Comparison of ENCODE assay signal across 8 cellular contexts in the genomic region with DNA sequence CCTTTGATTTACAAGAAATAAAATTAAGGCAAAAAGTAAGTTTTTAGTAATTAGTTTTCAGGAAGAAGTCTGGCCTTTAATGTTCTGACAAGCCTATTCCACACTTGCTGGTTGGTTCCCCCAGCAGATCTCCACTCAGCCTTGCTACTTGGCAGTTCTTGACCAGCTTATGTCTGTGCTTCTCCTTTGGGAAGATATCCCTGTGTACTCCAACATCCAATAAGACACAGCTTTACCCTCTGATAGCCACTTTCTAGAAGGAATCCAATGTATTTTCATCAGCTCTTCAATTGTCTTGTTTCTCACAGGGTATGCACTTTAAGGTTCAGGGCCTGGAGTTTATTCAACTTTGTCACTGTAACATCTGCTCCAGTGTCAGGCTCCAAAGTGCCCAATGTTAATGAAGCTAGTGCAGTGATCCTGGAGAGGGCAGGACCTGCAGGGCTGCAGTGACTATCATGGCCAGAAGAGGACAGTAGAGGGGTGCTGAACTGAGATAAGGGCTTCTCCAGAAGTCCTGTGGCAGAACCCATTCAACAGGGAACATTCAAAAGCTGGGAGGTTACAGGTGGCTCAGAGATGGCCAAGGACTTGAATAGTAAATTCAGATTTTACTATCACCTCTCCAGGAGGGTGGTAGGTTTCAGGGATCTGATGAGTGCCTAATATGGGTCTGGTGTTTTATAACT. TPM values are rescaled to one million over a fixed set of nuclear protein-coding genes. Genes with fewer than 3 reads are reported as not detected.
DNase-seq lines count a peak whose midpoint lies in the region; ATAC-seq and TF ChIP-seq lines count a peak whose summit lies in the region.

No MANE protein-coding gene starts in this region.

- H3K27ac Mint-ChIP-seq in WTC11, result no peak overlapping the region
- peak overlapping the region in 3 of 10 donors; percentile 27 to 47 (median 30) for H3K27ac Mint-ChIP-seq in naive thymus-derived CD8-positive, alpha-beta T cell
- H3K27ac Mint-ChIP-seq in type B pancreatic cell, result no peak overlapping the region

- no peak overlapping the region for H3K4me3 ChIP-seq in epithelial cell of proximal tubule (ENCODE audit: low read depth, low read length)

- DNase-seq in CD1c-positive myeloid dendritic cell (ENCODE audit: extremely low spot score) (peak; percentile 56), NCI-H2227 treated with DMSO at 0.1 percent for 48 hours (lab: John Stamatoyannopoulos, UW) (peak; percentile 53), WTC11 (ENCODE audit: low spot score) (peak; percentile 88), epithelial cell of proximal tubule (ENCODE audit: low read depth) (no peak), type B pancreatic cell (ENCODE audit: extremely low spot score, unreplicated experiment) (no peak)
- peak; percentile 8 to 66 (median 28) for DNase-seq in naive thymus-derived CD8-positive, alpha-beta T cell

- H3K4me1 Mint-ChIP-seq in WTC11, result peaks cover 8% of the 10 kb centered on the region
- H3K4me1 Mint-ChIP-seq in naive thymus-derived CD8-positive, alpha-beta T cell, result peaks cover 1 to 11% (median 8%) of the 10 kb centered on the region in 4 donors
- H3K4me1 Mint-ChIP-seq in type B pancreatic cell (ENCODE audit: unreplicated experiment), result no peaks in the 10 kb centered on the region

- peak; percentile 84 for TF ChIP-seq CTCF in WTC11 (IDR thresholded peaks at IDR 0.05)
- TF ChIP-seq CTCF in epithelial cell of proximal tubule (conservative IDR thresholded peaks at IDR 0.05; ENCODE audit: low read depth, low read length), result peak; percentile 93
- TF ChIP-seq CTCF in type B pancreatic cell (conservative IDR thresholded peaks at IDR 0.05), result peak; percentile 86

- no peaks in the 10 kb centered on the region; the same call in 1 of the 2 replicates for H3K27me3 Mint-ChIP-seq in WTC11 (ENCODE audit: low read depth)
- peaks cover 1 to 19% (median 9%) of the 10 kb centered on the region in 5 donors for H3K27me3 Mint-ChIP-seq in naive thymus-derived CD8-positive, alpha-beta T cell
- no peaks in the 10 kb centered on the region for H3K27me3 Mint-ChIP-seq in type B pancreatic cell

- H3K36me3 Mint-ChIP-seq in WTC11 (peaks cover 6% of the 10 kb centered on the region; the same call in 1 of the 2 replicates), type B pancreatic cell (peaks cover 3% of the 10 kb centered on the region)
- H3K36me3 Mint-ChIP-seq in naive thymus-derived CD8-positive, alpha-beta T cell, result peaks cover 0 to 13% (median 0%) of the 10 kb centered on the region in 3 donors

- H3K9me3 Mint-ChIP-seq in WTC11, result no peaks in the 10 kb centered on the region
- peaks cover 0 to 1% (median 0%) of the 10 kb centered on the region in 9 donors for H3K9me3 Mint-ChIP-seq in naive thymus-derived CD8-positive, alpha-beta T cell
- no peaks in the 10 kb centered on the region for H3K9me3 Mint-ChIP-seq in type B pancreatic cell

- CTCF ChIA-PET in WTC11 (lab: Charles Lee), result interaction anchor here (0.6 to 3.1 kb wide), 41 partner anchors 9 to 1006 kb away, joined by 3 to 169 read pairs (median 4); a partner anchor contains a TSS

- POLR2A ChIA-PET in WTC11 (lab: Charles Lee), result interaction anchor here (1.3 to 1.6 kb wide), 2 partner anchors 22 to 70 kb away, joined by 7 to 10 read pairs; a partner anchor contains a TSS
- POLR2A ChIA-PET in naive thymus-derived CD8-positive, alpha-beta T cell (lab: Charles Lee), result interaction anchor here (0.6 kb wide), 1 partner anchor 658 kb away, joined by 3 read pairs; a partner anchor contains a TSS

- H3K4me3 Mint-ChIP-seq in WTC11 (no peak overlapping the region), type B pancreatic cell (no peak overlapping the region)
- H3K4me3 Mint-ChIP-seq in naive thymus-derived CD8-positive, alpha-beta T cell, result no peak overlapping the region

- ATAC-seq in GM18907 (IDR thresholded peaks at IDR 0.05; ENCODE audit: unreplicated experiment) (peak; percentile 91), HG03159 (IDR thresholded peaks at IDR 0.05; ENCODE audit: unreplicated experiment) (peak; percentile 87), WTC11 (peak; percentile 98)
- ATAC-seq in naive thymus-derived CD8-positive, alpha-beta T cell, result peak; percentile 65 to 77

TF ChIP-seq in WTC11, 78 proteins besides CTCF, POLR2A, EP300 and RAD21 (continues in another document):
- TF ChIP-seq SOX15 (CRISPR knock-in tag; IDR thresholded peaks at IDR 0.05), result no peak
- TF ChIP-seq TCF7 (CRISPR knock-in tag; IDR thresholded peaks at IDR 0.05; ENCODE audit: low read depth), result no peak
- no peak for TF ChIP-seq MYBL2 (CRISPR knock-in tag; IDR thresholded peaks at IDR 0.05)
- TF ChIP-seq, protein P1, sequence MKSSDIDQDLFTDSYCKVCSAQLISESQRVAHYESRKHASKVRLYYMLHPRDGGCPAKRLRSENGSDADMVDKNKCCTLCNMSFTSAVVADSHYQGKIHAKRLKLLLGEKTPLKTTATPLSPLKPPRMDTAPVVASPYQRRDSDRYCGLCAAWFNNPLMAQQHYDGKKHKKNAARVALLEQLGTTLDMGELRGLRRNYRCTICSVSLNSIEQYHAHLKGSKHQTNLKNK (CRISPR knock-in tag; IDR thresholded peaks at IDR 0.05), result no peak
- no peak for TF ChIP-seq TP53 (CRISPR knock-in tag; IDR thresholded peaks at IDR 0.05)
- TF ChIP-seq, protein P2, sequence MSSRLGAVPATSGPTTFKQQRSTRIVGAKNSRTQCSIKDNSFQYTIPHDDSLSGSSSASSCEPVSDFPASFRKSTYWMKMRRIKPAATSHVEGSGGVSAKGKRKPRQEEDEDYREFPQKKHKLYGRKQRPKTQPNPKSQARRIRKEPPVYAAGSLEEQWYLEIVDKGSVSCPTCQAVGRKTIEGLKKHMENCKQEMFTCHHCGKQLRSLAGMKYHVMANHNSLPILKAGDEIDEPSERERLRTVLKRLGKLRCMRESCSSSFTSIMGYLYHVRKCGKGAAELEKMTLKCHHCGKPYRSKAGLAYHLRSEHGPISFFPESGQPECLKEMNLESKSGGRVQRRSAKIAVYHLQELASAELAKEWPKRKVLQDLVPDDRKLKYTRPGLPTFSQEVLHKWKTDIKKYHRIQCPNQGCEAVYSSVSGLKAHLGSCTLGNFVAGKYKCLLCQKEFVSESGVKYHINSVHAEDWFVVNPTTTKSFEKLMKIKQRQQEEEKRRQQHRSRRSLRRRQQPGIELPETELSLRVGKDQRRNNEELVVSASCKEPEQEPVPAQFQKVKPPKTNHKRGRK (CRISPR knock-in tag; IDR thresholded peaks at IDR 0.05; ENCODE audit: borderline replicate concordance), result no peak
- TF ChIP-seq, protein P3, sequence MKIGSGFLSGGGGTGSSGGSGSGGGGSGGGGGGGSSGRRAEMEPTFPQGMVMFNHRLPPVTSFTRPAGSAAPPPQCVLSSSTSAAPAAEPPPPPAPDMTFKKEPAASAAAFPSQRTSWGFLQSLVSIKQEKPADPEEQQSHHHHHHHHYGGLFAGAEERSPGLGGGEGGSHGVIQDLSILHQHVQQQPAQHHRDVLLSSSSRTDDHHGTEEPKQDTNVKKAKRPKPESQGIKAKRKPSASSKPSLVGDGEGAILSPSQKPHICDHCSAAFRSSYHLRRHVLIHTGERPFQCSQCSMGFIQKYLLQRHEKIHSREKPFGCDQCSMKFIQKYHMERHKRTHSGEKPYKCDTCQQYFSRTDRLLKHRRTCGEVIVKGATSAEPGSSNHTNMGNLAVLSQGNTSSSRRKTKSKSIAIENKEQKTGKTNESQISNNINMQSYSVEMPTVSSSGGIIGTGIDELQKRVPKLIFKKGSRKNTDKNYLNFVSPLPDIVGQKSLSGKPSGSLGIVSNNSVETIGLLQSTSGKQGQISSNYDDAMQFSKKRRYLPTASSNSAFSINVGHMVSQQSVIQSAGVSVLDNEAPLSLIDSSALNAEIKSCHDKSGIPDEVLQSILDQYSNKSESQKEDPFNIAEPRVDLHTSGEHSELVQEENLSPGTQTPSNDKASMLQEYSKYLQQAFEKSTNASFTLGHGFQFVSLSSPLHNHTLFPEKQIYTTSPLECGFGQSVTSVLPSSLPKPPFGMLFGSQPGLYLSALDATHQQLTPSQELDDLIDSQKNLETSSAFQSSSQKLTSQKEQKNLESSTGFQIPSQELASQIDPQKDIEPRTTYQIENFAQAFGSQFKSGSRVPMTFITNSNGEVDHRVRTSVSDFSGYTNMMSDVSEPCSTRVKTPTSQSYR (CRISPR knock-in tag; IDR thresholded peaks at IDR 0.05), result no peak
- TF ChIP-seq, protein P4, sequence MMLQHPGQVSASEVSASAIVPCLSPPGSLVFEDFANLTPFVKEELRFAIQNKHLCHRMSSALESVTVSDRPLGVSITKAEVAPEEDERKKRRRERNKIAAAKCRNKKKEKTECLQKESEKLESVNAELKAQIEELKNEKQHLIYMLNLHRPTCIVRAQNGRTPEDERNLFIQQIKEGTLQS (CRISPR knock-in tag; conservative IDR thresholded peaks at IDR 0.05), result no peak

RNA-seq across cellular contexts. Expression of a gene that starts 22.9 kb away (rescaled TPM):
- 29.1 to 33.2 TPM (median 31.7 TPM) in 3 replicates for total RNA-seq in WTC11 (2021)
- 57.1 and 59.3 TPM in 2 replicates for total RNA-seq in epithelial cell of proximal tubule
- total RNA-seq in naive thymus-derived CD8-positive, alpha-beta T cell, result 10 to 100 TPM; 21.9 to 26.2 TPM
- polyA plus RNA-seq in naive thymus-derived CD8-positive, alpha-beta T cell, result 10 to 100 TPM; 45.3 to 48.8 (median 46.0) TPM
- total RNA-seq in type B pancreatic cell (ENCODE audit: low replicate concordance), result 25.7 and 39.5 TPM in 2 replicates

RNA-seq across cellular contexts. Expression of a gene that starts 23.0 kb away (rescaled TPM):
- total RNA-seq in WTC11 (2021) (14.3 to 17.5 TPM (median 16.6 TPM) in 3 replicates), epithelial cell of proximal tubule (19.5 and 28.7 TPM in 2 replicates), type B pancreatic cell (ENCODE audit: low replicate concordance) (15.3 and 18.2 TPM in 2 replicates)
- total RNA-seq in naive thymus-derived CD8-positive, alpha-beta T cell, result 10 to 100 TPM; 41.5 to 44.4 TPM
- polyA plus RNA-seq in naive thymus-derived CD8-positive, alpha-beta T cell, result 1 to 10 TPM; 1.8 to 2.5 (median 2.4) TPM

RNA-seq across cellular contexts. Expression of a gene that starts 42.0 kb away (rescaled TPM):
- total RNA-seq in WTC11 (2021) (1.6 to 1.7 TPM (median 1.7 TPM) in 3 replicates), epithelial cell of proximal tubule (0.87 and 1.3 TPM in 2 replicates), type B pancreatic cell (ENCODE audit: low replicate concordance) (0.83 and 2.7 TPM in 2 replicates)
- 1 to 10 TPM; 1.7 to 2.0 TPM for total RNA-seq in naive thymus-derived CD8-positive, alpha-beta T cell
- under 1 TPM in 1 of 3 donors, not detected in 2; 0.16 TPM for polyA plus RNA-seq in naive thymus-derived CD8-positive, alpha-beta T cell

Comparison
In these comparisons a context has a peak if more than half of its experiments do, and no peak if none do; other contexts are left out.
1. DNase-seq: peak in CD1c-positive myeloid dendritic cell (single experiment), NCI-H2227 treated with DMSO at 0.1 percent for 48 hours (single experiment), WTC11 (single experiment) and naive thymus-derived CD8-positive, alpha-beta T cell (10 of 10); none in epithelial cell of proximal tubule (single experiment) and type B pancreatic cell (single experiment).
2. Peak in every context shown above with its lines, with median percentiles within 50 percentile points of each other: ATAC-seq and CTCF ChIP-seq.